ENCODE assay signal across 1 cellular context in genomic region chr2:27379840-27380625, GRCh38.
A peak's percentile ranks its signal among the peaks of the same experiment; 100 is the strongest.
TF ChIP-seq lines count a peak whose summit lies in the region.

No MANE protein-coding gene starts in this region.

TF ChIP-seq in HepG2, 621 proteins besides CTCF, POLR2A, EP300 and RAD21 (continued from another document and continues in another):
- TF ChIP-seq MLXIP (CRISPR knock-in tag; IDR thresholded peaks at IDR 0.05; ENCODE audit: borderline replicate concordance) (no peak), TOPORS (CRISPR knock-in tag; IDR thresholded peaks at IDR 0.05) (no peak; the same call in 1 of the 2 replicates), ZNF234 (CRISPR knock-in tag; conservative IDR thresholded peaks at IDR 0.05) (no peak), ZSCAN21 (CRISPR knock-in tag; IDR thresholded peaks at IDR 0.05; ENCODE audit: borderline replicate concordance) (peak; percentile 38; the same call in 1 of the 2 replicates), NFIB (CRISPR knock-in tag; IDR thresholded peaks at IDR 0.05; ENCODE audit: borderline replicate concordance) (no peak), ARHGAP35 (CRISPR knock-in tag; IDR thresholded peaks at IDR 0.05; ENCODE audit: borderline replicate concordance) (peak; percentile 39; the same call in 1 of the 2 replicates), ZNF784 (CRISPR knock-in tag; IDR thresholded peaks at IDR 0.05; ENCODE audit: borderline replicate concordance) (0 out of 2 replicates have a peak, but pooled peaks have one; percentile 16), SATB2 (CRISPR knock-in tag; IDR thresholded peaks at IDR 0.05) (no peak), ZNF160 (CRISPR knock-in tag; IDR thresholded peaks at IDR 0.05) (no peak), ZIK1 (CRISPR knock-in tag; IDR thresholded peaks at IDR 0.05; ENCODE audit: borderline replicate concordance, low read depth) (0 out of 2 replicates have a peak, but pooled peaks have one; percentile 23), ZBTB33 (CRISPR knock-in tag; IDR thresholded peaks at IDR 0.05) (peak; percentile 13; the same call in 1 of the 2 replicates), ZFP82 (CRISPR knock-in tag; IDR thresholded peaks at IDR 0.05; ENCODE audit: borderline replicate concordance) (no peak), KDM4B (CRISPR knock-in tag; IDR thresholded peaks at IDR 0.05) (no peak), ZNF660 (CRISPR knock-in tag; IDR thresholded peaks at IDR 0.05; ENCODE audit: borderline replicate concordance, low read depth) (no peak), ZNF558 (CRISPR knock-in tag; IDR thresholded peaks at IDR 0.05; ENCODE audit: borderline replicate concordance) (0 out of 2 replicates have a peak, but pooled peaks have one; percentile 31), ZNF446 (CRISPR knock-in tag; IDR thresholded peaks at IDR 0.05) (0 out of 2 replicates have a peak, but pooled peaks have one; percentile 41), ZNF589 (CRISPR knock-in tag; conservative IDR thresholded peaks at IDR 0.05) (no peak), TBX3 (IDR thresholded peaks at IDR 0.05; ENCODE audit: borderline replicate concordance) (peak; percentile 53; the same call in 1 of the 2 replicates), ZBTB38 (CRISPR knock-in tag; IDR thresholded peaks at IDR 0.05) (0 out of 2 replicates have a peak, but pooled peaks have one; percentile 39), ELF1 (CRISPR knock-in tag; IDR thresholded peaks at IDR 0.05) (peak; percentile 32; the same call in 1 of the 2 replicates), ZNF275 (CRISPR knock-in tag; IDR thresholded peaks at IDR 0.05; ENCODE audit: borderline replicate concordance) (no peak), NAIF1 (CRISPR knock-in tag; IDR thresholded peaks at IDR 0.05; ENCODE audit: borderline replicate concordance) (0 out of 2 replicates have a peak, but pooled peaks have one; percentile 23), ATF6 (CRISPR knock-in tag; conservative IDR thresholded peaks at IDR 0.05) (no peak), ZBTB49 (CRISPR knock-in tag; IDR thresholded peaks at IDR 0.05; ENCODE audit: borderline replicate concordance) (no peak), PAF1 (CRISPR knock-in tag; IDR thresholded peaks at IDR 0.05) (0 out of 2 replicates have a peak, but pooled peaks have one; percentile 40), UBTF (CRISPR knock-in tag; IDR thresholded peaks at IDR 0.05) (0 out of 2 replicates have a peak, but pooled peaks have one; percentile 13), CEBPB (IDR thresholded peaks at IDR 0.05; ENCODE audit: borderline replicate concordance, low read depth, low read length) (no peak), CREB3 (CRISPR knock-in tag; IDR thresholded peaks at IDR 0.05) (no peak), NR2F2 (IDR thresholded peaks at IDR 0.05; ENCODE audit: borderline replicate concordance, low read depth) (peak; percentile 81), HDAC1 (CRISPR knock-in tag; IDR thresholded peaks at IDR 0.05) (0 out of 2 replicates have a peak, but pooled peaks have one; percentile 39), GFI1 (CRISPR knock-in tag; IDR thresholded peaks at IDR 0.05; ENCODE audit: borderline replicate concordance) (peak; percentile 42; the same call in 1 of the 2 replicates), ZNF609 (CRISPR knock-in tag; IDR thresholded peaks at IDR 0.05; ENCODE audit: borderline replicate concordance) (peak; percentile 42; the same call in 1 of the 2 replicates), HNF1B (CRISPR knock-in tag; IDR thresholded peaks at IDR 0.05) (peak; percentile 42; the same call in 1 of the 2 replicates)
